23 cellular contexts compared by ENCODE assay signal in genomic region chr1:101165944-101166343, GRCh38.
"Had no signal": no experiment of that assay in that cellular context is flagged by ENCODE, and none has a peak within 500 bp of the region (broad histone marks: within the 10 kb centered on the region; RNA-seq: fewer than 3 reads in every experiment).

No MANE protein-coding gene starts in this region.

- H3K4me1 ChIP-seq: body of pancreas, suprapubic skin had no signal

- H3K27me3 ChIP-seq: body of pancreas, suprapubic skin had no signal

- H3K27ac Mint-ChIP-seq: activated CD4-positive, alpha-beta memory T cell treated with anti-CD3 and anti-CD28 coated beads for 36 hours; activated CD4-positive, alpha-beta T cell treated with anti-CD3 and anti-CD28 coated beads for 36 hours; T-helper 1 cell treated with Interleukin-12 subunit alpha and Interleukin-12 subunit beta and Interleukin-4 antibody, amounts not matched to agents 30 μg/mL and 1 μg/mL, for 36 hours; type B pancreatic cell had no signal

- ATAC-seq: activated CD4-positive, alpha-beta T cell treated with anti-CD3 and anti-CD28 coated beads for 36 hours; activated T-cell treated with anti-CD3 and anti-CD28 coated beads, Interleukin-2, amount 50 U/mL, for 4 hours; body of pancreas; mucosa of descending colon; naive thymus-derived CD4-positive, alpha-beta T cell had no signal

- H3K36me3 ChIP-seq: suprapubic skin, WERI-Rb-1 had no signal

- H3K27me3 Mint-ChIP-seq: activated CD4-positive, alpha-beta memory T cell treated with anti-CD3 and anti-CD28 coated beads for 36 hours; activated CD4-positive, alpha-beta T cell treated with anti-CD3 and anti-CD28 coated beads for 36 hours; naive thymus-derived CD4-positive, alpha-beta T cell had no signal

- H3K4me3 ChIP-seq: body of pancreas, mucosa of descending colon, skin epidermis, suprapubic skin had no signal

- H3K36me3 Mint-ChIP-seq: activated CD4-positive, alpha-beta memory T cell treated with anti-CD3 and anti-CD28 coated beads for 36 hours; type B pancreatic cell had no signal

- H3K27ac ChIP-seq: body of pancreas, skin epidermis, suprapubic skin, WERI-Rb-1 had no signal

- DNase-seq: activated CD4-positive, alpha-beta memory T cell treated with anti-CD3 and anti-CD28 coated beads for 36 hours; activated CD4-positive, alpha-beta T cell treated with anti-CD3 and anti-CD28 coated beads for 36 hours; activated effector memory CD4-positive, alpha-beta T cell treated with Interleukin-2 at 50 U/mL for 16 hours; activated T-cell treated with anti-CD3 and anti-CD28 coated beads, Interleukin-2, amount 50 U/mL, for 4 hours; amniotic stem cell; body of pancreas; cortex of kidney; effector CD8-positive, alpha-beta T cell; foreskin melanocyte; head of caudate nucleus; mammary epithelial cell; mucosa of descending colon; naive thymus-derived CD4-positive, alpha-beta T cell; posterior cingulate gyrus; retina; stimulated activated CD4-positive, alpha-beta T cell treated with anti-CD3 and anti-CD28 coated beads, Interleukin-15, amount 100 ng/mL, for 24 hours; stimulated activated CD4-positive, alpha-beta T cell treated with anti-CD3 and anti-CD28 coated beads, Interleukin-4, amount 100 ng/mL, for 1 hour; stimulated activated naive CD4-positive, alpha-beta T cell; WERI-Rb-1 had no signal

- H3K4me3 Mint-ChIP-seq: activated CD4-positive, alpha-beta memory T cell treated with anti-CD3 and anti-CD28 coated beads for 36 hours; activated CD4-positive, alpha-beta T cell treated with anti-CD3 and anti-CD28 coated beads for 36 hours; activated T-cell treated with anti-CD3 and anti-CD28 coated beads, Interleukin-2, amount 50 U/mL, for 4 hours; naive thymus-derived CD4-positive, alpha-beta T cell; T-helper 1 cell treated with Interleukin-12 subunit alpha and Interleukin-12 subunit beta and Interleukin-4 antibody, amounts not matched to agents 30 μg/mL and 1 μg/mL, for 36 hours; type B pancreatic cell had no signal

- H3K9me3 Mint-ChIP-seq: activated CD4-positive, alpha-beta memory T cell treated with anti-CD3 and anti-CD28 coated beads for 36 hours; activated T-cell treated with anti-CD3 and anti-CD28 coated beads, Interleukin-2, amount 50 U/mL, for 4 hours; type B pancreatic cell had no signal

- H3K9me3 ChIP-seq: body of pancreas, mucosa of descending colon, suprapubic skin had no signal
